In genomic region chr5:139636975-139637408, GRCh38 we compare ENCODE assay signal across 8 cellular contexts. TPM values are rescaled to one million over a fixed set of nuclear protein-coding genes. Genes with fewer than 3 reads are reported as not detected.
DNase-seq lines count a peak whose midpoint lies in the region; ATAC-seq lines count a peak whose summit lies in the region.

No MANE protein-coding gene starts in this region.

- H3K36me3 Mint-ChIP-seq in activated naive CD8-positive, alpha-beta T cell treated with anti-CD3 and anti-CD28 coated beads, Interleukin-2, amount 10 ng/mL, durations not matched to agents 7 days and 5 days = peaks cover 7% of the 10 kb centered on the region

- H3K4me3 Mint-ChIP-seq in activated naive CD8-positive, alpha-beta T cell treated with anti-CD3 and anti-CD28 coated beads, Interleukin-2, amount 10 ng/mL, durations not matched to agents 7 days and 5 days = peak overlapping the region; percentile 68

- peaks cover 36% of the 10 kb centered on the region for H3K4me1 Mint-ChIP-seq in activated naive CD8-positive, alpha-beta T cell treated with anti-CD3 and anti-CD28 coated beads, Interleukin-2, amount 10 ng/mL, durations not matched to agents 7 days and 5 days

- H3K27me3 Mint-ChIP-seq in activated naive CD8-positive, alpha-beta T cell treated with anti-CD3 and anti-CD28 coated beads, Interleukin-2, amount 10 ng/mL, durations not matched to agents 7 days and 5 days = no peaks in the 10 kb centered on the region

- peak overlapping the region; percentile 88 for H3K27ac ChIP-seq in HUES48 (ENCODE audit: low read depth, low read length)
- H3K27ac ChIP-seq in substantia nigra (ENCODE audit: low read depth, low read length, poor library complexity, severe bottlenecking) = peak overlapping the region; percentile 91

- H3K36me3 ChIP-seq in HUES48 (ENCODE audit: control insufficient read depth, insufficient read depth, low read length) = no peaks in the 10 kb centered on the region

- no peaks in the 10 kb centered on the region for H3K27me3 ChIP-seq in HUES48 (ENCODE audit: control insufficient read depth, insufficient read depth, low read length)

- DNase-seq in NCI-H2171 treated with DMSO at 0.1 percent for 48 hours (lab: John Stamatoyannopoulos, UW) (peak; percentile 15), NCI-H2171 (lab: John Stamatoyannopoulos, UW) (no peak), left kidney (ENCODE audit: low read depth, low spot score) (peak; percentile 23), substantia nigra (lab: John Stamatoyannopoulos, UW) (no peak), OCI-M2 (lab: John Stamatoyannopoulos, UW; ENCODE audit: unreplicated experiment) (no peak)
- DNase-seq in activated naive CD8-positive, alpha-beta T cell treated with anti-CD3 and anti-CD28 coated beads, Interleukin-2, amount 10 ng/mL, durations not matched to agents 7 days and 5 days = peak; percentile 51

- ATAC-seq in activated naive CD8-positive, alpha-beta T cell treated with anti-CD3 and anti-CD28 coated beads, Interleukin-2, amount 10 ng/mL, durations not matched to agents 7 days and 5 days (ENCODE audit: low read depth) = peak; percentile 56
- ATAC-seq in GM18519 (IDR thresholded peaks at IDR 0.05; ENCODE audit: low FRiP score, unreplicated experiment) = no peak

- POLR2A ChIA-PET in activated naive CD8-positive, alpha-beta T cell treated with anti-CD3 and anti-CD28 coated beads, Interleukin-2, amount 10 ng/mL, durations not matched to agents 7 days and 5 days (lab: Charles Lee) = interaction anchor here (0.5 to 3.1 kb wide), 7 partner anchors 11 to 343 kb away, joined by 3 to 14 read pairs (median 4); partner anchors contain the start of genes CXXC5 and MATR3

- no peaks in the 10 kb centered on the region for H3K9me3 ChIP-seq in HUES48 (ENCODE audit: control insufficient read depth, insufficient read depth, low read length)

- peaks cover 62% of the 10 kb centered on the region for H3K4me1 ChIP-seq in HUES48 (ENCODE audit: control insufficient read depth, insufficient read depth, low read length)

- H3K9ac ChIP-seq in HUES48 (ENCODE audit: low read depth, low read length) = no peak overlapping the region; the same call in 1 of the 2 replicates

- peak overlapping the region; percentile 66 for H3K4me3 ChIP-seq in HUES48 (ENCODE audit: low read depth, low read length)

- peak overlapping the region; percentile 90 for H3K27ac Mint-ChIP-seq in activated naive CD8-positive, alpha-beta T cell treated with anti-CD3 and anti-CD28 coated beads, Interleukin-2, amount 10 ng/mL, durations not matched to agents 7 days and 5 days

- H3K9me3 Mint-ChIP-seq in activated naive CD8-positive, alpha-beta T cell treated with anti-CD3 and anti-CD28 coated beads, Interleukin-2, amount 10 ng/mL, durations not matched to agents 7 days and 5 days = no peaks in the 10 kb centered on the region

RNA-seq across cellular contexts. Expression of gene CXXC5, which starts 11.2 kb away (rescaled TPM):
- 1 to 10 TPM; 3.5 to 4.6 TPM for total RNA-seq in activated naive CD8-positive, alpha-beta T cell treated with anti-CD3 and anti-CD28 coated beads, Interleukin-2, amount 10 ng/mL, durations not matched to agents 7 days and 5 days

Comparison
In these comparisons a context has a peak if more than half of its experiments do, and no peak if none do; other contexts are left out.
1. DNase-seq: peak in NCI-H2171 treated with DMSO at 0.1 percent for 48 hours (single experiment), activated naive CD8-positive, alpha-beta T cell treated with anti-CD3 and anti-CD28 coated beads, Interleukin-2, amount 10 ng/mL, durations not matched to agents 7 days and 5 days (single experiment) and left kidney (single experiment); none in NCI-H2171 (single experiment), substantia nigra (0 of 49) and OCI-M2 (single experiment).